In genomic region chr20:25469558-25469957, GRCh38 we compare ENCODE assay signal across 1 cellular context.
TF ChIP-seq lines count a peak whose summit lies in the region.

No MANE protein-coding gene starts in this region.

TF ChIP-seq in HepG2, 621 proteins besides CTCF, POLR2A, EP300 and RAD21 (continued from another document):
- TF ChIP-seq ZNF350 (CRISPR knock-in tag; IDR thresholded peaks at IDR 0.05; ENCODE audit: borderline replicate concordance, low read depth) (no peak), MTA1 (CRISPR knock-in tag; IDR thresholded peaks at IDR 0.05; ENCODE audit: borderline replicate concordance) (0 out of 2 replicates have a peak, but pooled peaks have one; percentile 11)
